ENCODE assay signal across 8 cellular contexts in genomic region chr4:2418652-2419571, GRCh38. TPM values are rescaled to one million over a fixed set of nuclear protein-coding genes. Genes with fewer than 3 reads are reported as not detected.
DNase-seq lines count a peak whose midpoint lies in the region; ATAC-seq and TF ChIP-seq lines count a peak whose summit lies in the region.

Gene CFAP99 (plus strand): TSS chr4:2418955.

- CTCF ChIA-PET in Caco-2 (lab: Charles Lee) = interaction anchor here (0.6 to 1.4 kb wide), 6 partner anchors 16 to 244 kb away, joined by 3 to 6 read pairs (median 5); partner anchors contain the start of genes MXD4 and RNF4

- H3K27me3 ChIP-seq in Caco-2 (replicated peaks; ENCODE audit: control insufficient read depth, insufficient read depth, low read length) (no peaks in the 10 kb centered on the region; the same call in none of the 2 replicates), HUES48 (ENCODE audit: control insufficient read depth, insufficient read depth, low read length) (peaks cover 71% of the 10 kb centered on the region), NT2/D1 (ENCODE audit: insufficient read depth, insufficient read length) (peaks cover 85% of the 10 kb centered on the region)

- H3K9me3 ChIP-seq in Caco-2 (no peaks in the 10 kb centered on the region), HUES48 (ENCODE audit: control insufficient read depth, insufficient read depth, low read length) (no peaks in the 10 kb centered on the region), NT2/D1 (ENCODE audit: insufficient read depth, low read length) (no peaks in the 10 kb centered on the region)

- no peaks in the 10 kb centered on the region for H3K36me3 Mint-ChIP-seq in Caco-2 (ENCODE audit: insufficient read depth, unreplicated experiment)
- H3K36me3 Mint-ChIP-seq in endothelial cell (ENCODE audit: low read depth, unreplicated experiment) = peaks cover 11% of the 10 kb centered on the region
- H3K36me3 Mint-ChIP-seq in mesothelial cell of epicardium = no peaks in the 10 kb centered on the region

- POLR2A ChIA-PET in Caco-2 (lab: Charles Lee) = interaction anchor here (0.9 kb wide), 1 partner anchor 56 kb away, joined by 3 read pairs; no protein-coding TSS in a partner anchor

- peaks cover 29% of the 10 kb centered on the region for H3K27me3 Mint-ChIP-seq in Caco-2 (ENCODE audit: insufficient read depth, unreplicated experiment)
- H3K27me3 Mint-ChIP-seq in endothelial cell (ENCODE audit: unreplicated experiment) = peaks cover 24% of the 10 kb centered on the region
- H3K27me3 Mint-ChIP-seq in mesothelial cell of epicardium (ENCODE audit: low read depth) = peaks cover 83% of the 10 kb centered on the region

- H3K27ac ChIP-seq in HUES48 (ENCODE audit: low read depth, low read length) = no peak within 1 kb of the TSS

- H3K4me1 ChIP-seq in Caco-2 = peaks cover 14% of the 10 kb centered on the region
- peaks cover 25% of the 10 kb centered on the region for H3K4me1 ChIP-seq in HUES48 (ENCODE audit: control insufficient read depth, insufficient read depth, low read length)
- peaks cover 12% of the 10 kb centered on the region for H3K4me1 ChIP-seq in NT2/D1 (ENCODE audit: insufficient read depth, insufficient read length)

- H3K9me3 Mint-ChIP-seq in Caco-2 (ENCODE audit: unreplicated experiment) (no peaks in the 10 kb centered on the region), endothelial cell (ENCODE audit: unreplicated experiment) (no peaks in the 10 kb centered on the region), mesothelial cell of epicardium (no peaks in the 10 kb centered on the region)

- no peaks in the 10 kb centered on the region for H3K36me3 ChIP-seq in Caco-2 (ENCODE audit: control insufficient read depth, insufficient read depth, low read length)
- H3K36me3 ChIP-seq in HUES48 (ENCODE audit: control insufficient read depth, insufficient read depth, low read length) = no peaks in the 10 kb centered on the region
- no peaks in the 10 kb centered on the region for H3K36me3 ChIP-seq in NT2/D1 (ENCODE audit: insufficient read depth, insufficient read length, low read length)

- no peak for TF ChIP-seq CTCF in Caco-2 (IDR thresholded peaks at IDR 0.05; ENCODE audit: insufficient read depth in 1 of 2, low read depth in 1 of 2, low read length in 1 of 2, severe bottlenecking in 1 of 2, unreplicated experiment in 1 of 2)
- no peak for TF ChIP-seq CTCF in endothelial cell (IDR thresholded peaks at IDR 0.05; ENCODE audit: unreplicated experiment)
- TF ChIP-seq CTCF in mesothelial cell of epicardium (IDR thresholded peaks at IDR 0.05; ENCODE audit: unreplicated experiment) = no peak

- H3K4me3 ChIP-seq in Caco-2 (ENCODE audit: low read depth, low read length) = peak within 1 kb of the TSS; percentile 51
- peak within 1 kb of the TSS; percentile 66 for H3K4me3 ChIP-seq in HUES48 (ENCODE audit: low read depth, low read length)
- peak within 1 kb of the TSS; percentile 49 for H3K4me3 ChIP-seq in NT2/D1 (ENCODE audit: insufficient read length, low read depth)

- peak; percentile 95 to 96 for DNase-seq in Caco-2
- DNase-seq in NT2/D1 (ENCODE audit: low read depth, low spot score) = peak; percentile 92
- peak; percentile 96 for DNase-seq in activated CD8-positive, alpha-beta memory T cell treated with anti-CD3 and anti-CD28 coated beads, Interleukin-2, amount 50 U/mL, for 24 hours (ENCODE audit: extremely low read depth)
- peak; percentile 98 for DNase-seq in endothelial cell (ENCODE audit: low spot score)
- peak; percentile 93 to 94 for DNase-seq in mesothelial cell of epicardium (ENCODE audit: low spot score in 2 of 2, unreplicated experiment in 2 of 2)
- peak; percentile 95 for DNase-seq in stimulated activated CD8-positive, alpha-beta memory T cell treated with anti-CD3 and anti-CD28 coated beads, Interleukin-15, amount 100 ng/mL, for 24 hours (ENCODE audit: low read depth)

- H3K27ac Mint-ChIP-seq in Caco-2 (ENCODE audit: unreplicated experiment) (peak within 1 kb of the TSS; percentile 83), endothelial cell (ENCODE audit: unreplicated experiment) (peak within 1 kb of the TSS; percentile 79), mesothelial cell of epicardium (no peak within 1 kb of the TSS)

- BruUV-seq in Caco-2 (replicated peaks; lab: Mats Ljungman, UMichigan) = no TSS peak

- H3K4me1 Mint-ChIP-seq in Caco-2 (ENCODE audit: low read depth, unreplicated experiment) (peaks cover 14% of the 10 kb centered on the region), endothelial cell (ENCODE audit: unreplicated experiment) (peaks cover 20% of the 10 kb centered on the region), mesothelial cell of epicardium (peaks cover 7% of the 10 kb centered on the region)

- intact Hi-C loops in Caco-2 (cut with micrococcal nuclease; ENCODE audit: unreplicated experiment) = loop anchor here (1.0 to 5.0 kb wide), 5 partner anchors 43 to 197 kb away; partner anchors contain the start of genes FAM193A, HAUS3, MXD4 and POLN

- ATAC-seq in GM21423 (IDR thresholded peaks at IDR 0.05; ENCODE audit: unreplicated experiment) = peak; percentile 93

- H3K9ac ChIP-seq in HUES48 (ENCODE audit: low read depth, low read length) = no peak within 1 kb of the TSS
- H3K9ac ChIP-seq in NT2/D1 (ENCODE audit: insufficient read length, low read depth) = peak within 1 kb of the TSS; percentile 69

- H3K4me3 Mint-ChIP-seq in Caco-2 (ENCODE audit: unreplicated experiment) (peak within 1 kb of the TSS; percentile 90), endothelial cell (ENCODE audit: unreplicated experiment) (peak within 1 kb of the TSS; percentile 84), mesothelial cell of epicardium (peak within 1 kb of the TSS; percentile 72)

RNA-seq across cellular contexts. Expression of gene CFAP99, which starts in this region (rescaled TPM):
- not detected in 2 replicates for total RNA-seq in Caco-2 (2022)
- total RNA-seq in endothelial cell (ENCODE audit: unreplicated experiment) = not detected
- 0.11 TPM in 1 of 3 replicates, not detected in the others for total RNA-seq in mesothelial cell of epicardium

Comparison
In these comparisons a context has a peak if more than half of its experiments do, and no peak if none do; other contexts are left out.
1. Peak in DNase-seq and H3K4me3 ChIP-seq in Caco-2; RNA of the gene not detected or under 1 TPM.
2. Peak in DNase-seq in endothelial cell; RNA of the gene not detected or under 1 TPM.
3. Peak in DNase-seq in mesothelial cell of epicardium; RNA of the gene not detected or under 1 TPM.